8 cellular contexts compared by ENCODE assay signal in genomic region chr15:67080900-67081431, GRCh38. TPM values are rescaled to one million over a fixed set of nuclear protein-coding genes. Genes with fewer than 3 reads are reported as not detected.
A peak's percentile ranks its signal among the peaks of the same experiment; 100 is the strongest.
DNase-seq lines count a peak whose midpoint lies in the region; TF ChIP-seq lines count a peak whose summit lies in the region.

No MANE protein-coding gene starts in this region.

- peaks cover 27% of the 10 kb centered on the region for H3K4me1 ChIP-seq in Caco-2

- BruUV-seq in Caco-2 (replicated peaks; lab: Mats Ljungman, UMichigan), result no TSS peak

- no peak overlapping the region for H3K4me3 Mint-ChIP-seq in Caco-2 (ENCODE audit: unreplicated experiment)

- DNase-seq in GM12864 (ENCODE audit: low read depth), result peak; percentile 96
- DNase-seq in H4 (ENCODE audit: low spot score), result peak; percentile 59
- DNase-seq in MV-4-11 (lab: John Stamatoyannopoulos, UW), result peak; percentile 99
- DNase-seq in activated CD8-positive, alpha-beta memory T cell treated with anti-CD3 and anti-CD28 coated beads, Interleukin-2, amount 50 U/mL, for 4 hours, result peak; percentile 63
- DNase-seq in foreskin melanocyte, result peak; percentile 78
- peak; percentile 88 for DNase-seq in renal cortical epithelial cell (ENCODE audit: low read depth)
- DNase-seq in Caco-2, result no peak
- no peak for DNase-seq in NCI-H1105 (lab: John Stamatoyannopoulos, UW)

- no peaks in the 10 kb centered on the region for H3K9me3 ChIP-seq in Caco-2

- intact Hi-C loops in Caco-2 (cut with micrococcal nuclease; ENCODE audit: unreplicated experiment), result no loop called here

- H3K9me3 Mint-ChIP-seq in Caco-2 (ENCODE audit: unreplicated experiment), result no peaks in the 10 kb centered on the region

- H3K4me1 Mint-ChIP-seq in Caco-2 (ENCODE audit: low read depth, unreplicated experiment), result peaks cover 31% of the 10 kb centered on the region

- CTCF ChIA-PET in Caco-2 (lab: Charles Lee), result no interaction called here

- POLR2A ChIA-PET in Caco-2 (lab: Charles Lee), result no interaction called here

- TF ChIP-seq CTCF in GM12864 (IDR thresholded peaks at IDR 0.05; ENCODE audit: low read depth, low read length, missing control alignments), result peak; percentile 48
- no peak for TF ChIP-seq CTCF in Caco-2 (IDR thresholded peaks at IDR 0.05; ENCODE audit: insufficient read depth in 1 of 2, low read depth in 1 of 2, low read length in 1 of 2, severe bottlenecking in 1 of 2, unreplicated experiment in 1 of 2)

- no peaks in the 10 kb centered on the region for H3K36me3 ChIP-seq in Caco-2 (ENCODE audit: control insufficient read depth, insufficient read depth, low read length)

- H3K4me3 ChIP-seq in GM12864 (ENCODE audit: low read depth, low read length), result no peak overlapping the region; the same call in 1 of the 2 replicates
- H3K4me3 ChIP-seq in Caco-2 (ENCODE audit: low read depth, low read length), result no peak overlapping the region

- no peak overlapping the region for H3K27ac Mint-ChIP-seq in Caco-2 (ENCODE audit: unreplicated experiment)

- peaks cover 48% of the 10 kb centered on the region for H3K36me3 Mint-ChIP-seq in Caco-2 (ENCODE audit: insufficient read depth, unreplicated experiment)

- no peaks in the 10 kb centered on the region for H3K27me3 Mint-ChIP-seq in Caco-2 (ENCODE audit: insufficient read depth, unreplicated experiment)

- no peaks in the 10 kb centered on the region for H3K27me3 ChIP-seq in Caco-2 (replicated peaks; ENCODE audit: control insufficient read depth, insufficient read depth, low read length)

RNA-seq across cellular contexts. Expression of gene SMAD3, which starts 15.6 kb away (rescaled TPM):
- 31.6 and 38.5 TPM in 2 replicates for total RNA-seq in H4 (2014; rRNA removed; shearing (Covaris generic))
- total RNA-seq in renal cortical epithelial cell (28.8 and 31.4 TPM in 2 replicates), Caco-2 (2022) (51.5 and 54.8 TPM in 2 replicates)

Comparison
In these comparisons a context has a peak if more than half of its experiments do, and no peak if none do; other contexts are left out.
1. DNase-seq: peak in GM12864 (single experiment), H4 (single experiment), MV-4-11 (single experiment), activated CD8-positive, alpha-beta memory T cell treated with anti-CD3 and anti-CD28 coated beads, Interleukin-2, amount 50 U/mL, for 4 hours (single experiment), foreskin melanocyte (single experiment) and renal cortical epithelial cell (single experiment); none in Caco-2 (0 of 2) and NCI-H1105 (single experiment).